ENCODE assay signal across 9 cellular contexts in genomic region chr1:234988160-234988528, GRCh38.
DNase-seq lines count a peak whose midpoint lies in the region; ATAC-seq and TF ChIP-seq lines count a peak whose summit lies in the region.
"Had no signal": no experiment of that assay in that cellular context is flagged by ENCODE, and none has a peak within 500 bp of the region (broad histone marks: within the 10 kb centered on the region; RNA-seq: fewer than 3 reads in every experiment).

No MANE protein-coding gene starts in this region.

- H3K4me3 ChIP-seq in AG04450 (ENCODE audit: low read depth, low read length) (no peak overlapping the region), ectodermal cell (ENCODE audit: insufficient read depth, low read depth, low read length) (no peak overlapping the region), ovary (no peak overlapping the region)

- TF ChIP-seq EP300 in ovary (IDR thresholded peaks at IDR 0.05), result no peak

- DNase-seq in AG04450 (ENCODE audit: low read depth, low spot score), result no peak
- DNase-seq in RWPE1 (ENCODE audit: low spot score), result no peak
- DNase-seq in ovary, result no peak
- no peak for DNase-seq in midbrain (lab: John Stamatoyannopoulos, UW)
- no peak for DNase-seq in SW 1271 (lab: John Stamatoyannopoulos, UW)
- DNase-seq in NCI-H526 (lab: John Stamatoyannopoulos, UW), result no peak
- DNase-seq: NCI-H748 treated with DMSO at 0.1 percent for 48 hours had no signal

- H3K36me3 ChIP-seq in ectodermal cell (ENCODE audit: control insufficient read depth, insufficient read depth, low read length) (no peaks in the 10 kb centered on the region), ovary (no peaks in the 10 kb centered on the region)

- ATAC-seq in HG02885 (IDR thresholded peaks at IDR 0.05; ENCODE audit: poor library complexity, unreplicated experiment), result no peak

- H3K9me3 ChIP-seq in AG04450 (ENCODE audit: control insufficient read depth, insufficient read depth, low read length) (no peaks in the 10 kb centered on the region; the same call in none of the 2 replicates), ectodermal cell (ENCODE audit: control insufficient read depth, low read length) (no peaks in the 10 kb centered on the region), ovary (no peaks in the 10 kb centered on the region)

- TF ChIP-seq POLR2A in ovary (IDR thresholded peaks at IDR 0.05), result no peak

- TF ChIP-seq CTCF in AG04450 (IDR thresholded peaks at IDR 0.05; ENCODE audit: low read depth, low read length), result no peak
- no peak for TF ChIP-seq CTCF in RWPE1 (conservative IDR thresholded peaks at IDR 0.05; ENCODE audit: low read depth)
- no peak for TF ChIP-seq CTCF in ovary (IDR thresholded peaks at IDR 0.05)

- POLR2A ChIA-PET in AG04450 (lab: Yijun Ruan, JAX), result interaction anchor here (0.9 kb wide), 1 partner anchor 63 kb away, joined by 3 read pairs; no protein-coding TSS in a partner anchor
- POLR2A ChIA-PET in RWPE1 (lab: Yijun Ruan, JAX; ENCODE audit: low non-redundant PET), result no interaction called here

- H3K4me1 ChIP-seq in ectodermal cell (ENCODE audit: control insufficient read depth, insufficient read depth, low read length) (peaks cover 23% of the 10 kb centered on the region), ovary (ENCODE audit: insufficient read depth) (peaks cover 19% of the 10 kb centered on the region)

- no peaks in the 10 kb centered on the region for H3K27me3 ChIP-seq in AG04450 (ENCODE audit: control insufficient read depth, insufficient read depth, low read length)
- H3K27me3 ChIP-seq in ectodermal cell (ENCODE audit: control insufficient read depth, insufficient read depth, low read length, poor library complexity, severe bottlenecking), result no peaks in the 10 kb centered on the region
- no peaks in the 10 kb centered on the region for H3K27me3 ChIP-seq in ovary

- CTCF ChIA-PET in AG04450 (lab: Charles Lee) (no interaction called here), RWPE1 (lab: Yijun Ruan, JAX) (no interaction called here)

- H3K27ac ChIP-seq in AG04450 (ENCODE audit: low read depth, low read length) (peak overlapping the region; percentile 79), RWPE1 (peak overlapping the region; percentile 72), ectodermal cell (ENCODE audit: insufficient read depth, low read depth, low read length, poor library complexity, severe bottlenecking) (peak overlapping the region; percentile 91), ovary (peak overlapping the region; percentile 44 to 76)

- WGBS in ectodermal cell, 2 experiments, result 93 to 100% methylated on average over 2 of the region's 2 CpGs
- 53 to 73% (median 60%) methylated on average over 2 of the region's 2 CpGs for WGBS in ovary, 3 donors

- intact Hi-C loops in ovary (cut with DNase I), result loop anchor here in 3 of 4 donors (5.0 to 10.0 kb wide), 4 partner anchors 87 to 453 kb away; partner anchors contain the start of gene IRF2BP2 (in 1 of the 3)
